In genomic region chr1:119713039-119713537, GRCh38 we compare ENCODE assay signal across 8 cellular contexts. TPM values are rescaled to one million over a fixed set of nuclear protein-coding genes. Genes with fewer than 3 reads are reported as not detected.
DNase-seq lines count a peak whose midpoint lies in the region; ATAC-seq and TF ChIP-seq lines count a peak whose summit lies in the region.

No MANE protein-coding gene starts in this region.

- no peak overlapping the region for H4K91ac ChIP-seq in neuronal stem cell (ENCODE audit: low read depth, low read length, poor library complexity)

- H3K27ac ChIP-seq in RWPE2 (ENCODE audit: poor library complexity, severe bottlenecking) (peak overlapping the region; percentile 49), neuronal stem cell (replicated peaks; ENCODE audit: low read length) (peak overlapping the region; percentile 84)

- no peak overlapping the region for H2BK12ac ChIP-seq in neuronal stem cell (ENCODE audit: low read length)

- H3K14ac ChIP-seq in neuronal stem cell (ENCODE audit: low read length), result no peak overlapping the region

- H2AK5ac ChIP-seq in neuronal stem cell (ENCODE audit: low read depth, low read length), result no peak overlapping the region

- in situ Hi-C loops in ACHN (cut with HindIII; ENCODE audit: low pct_ligation_motif_present, low pct_unique_long_range_greater_than_20kb, low sequenced_read_pairs), result no loop called here

- TF ChIP-seq CTCF in RWPE2 (IDR thresholded peaks at IDR 0.05; ENCODE audit: poor library complexity, severe bottlenecking) (no peak), epithelial cell of proximal tubule (conservative IDR thresholded peaks at IDR 0.05; ENCODE audit: low read depth, low read length) (no peak)

- no peak overlapping the region for H3K4ac ChIP-seq in neuronal stem cell (ENCODE audit: low read length)

- H3K4me3 ChIP-seq in RWPE2 (ENCODE audit: severe bottlenecking) (peak overlapping the region; percentile 92), epithelial cell of proximal tubule (ENCODE audit: low read depth, low read length) (peak overlapping the region; percentile 64), neuronal stem cell (ENCODE audit: low read length in 2 of 2) (peak overlapping the region; percentile 76 to 93)

- no peaks in the 10 kb centered on the region for H3K9me3 ChIP-seq in RWPE2 (ENCODE audit: severe bottlenecking)
- no peaks in the 10 kb centered on the region for H3K9me3 ChIP-seq in neuronal stem cell (replicated peaks in 1 of 2; ENCODE audit: control insufficient read depth in 2 of 2, insufficient read depth in 1 of 2, low read depth in 1 of 2, low read length in 2 of 2)

- no peak overlapping the region for H2BK120ac ChIP-seq in neuronal stem cell (ENCODE audit: low read depth, low read length)

- no CpG with 5 or more reads among the region's 15 CpGs for WGBS in neuronal stem cell (ENCODE audit: extremely low coverage in 2 of 2, insufficient read length in 2 of 2, insufficient replicate concordance in 1 of 2), 2 donors

- peak overlapping the region; percentile 50 for H3K9ac ChIP-seq in neuronal stem cell (ENCODE audit: low read depth, low read length, poor library complexity)

- peak; percentile 9; the same call in 1 of the 3 replicates for ATAC-seq in RWPE2 (ENCODE audit: low read depth)
- no peak for ATAC-seq in HG03139 (IDR thresholded peaks at IDR 0.05; ENCODE audit: unreplicated experiment)

- H2BK5ac ChIP-seq in neuronal stem cell (ENCODE audit: low read length), result no peak overlapping the region

- H3K36me3 ChIP-seq in RWPE2 (ENCODE audit: low read depth) (peaks cover 46% of the 10 kb centered on the region), neuronal stem cell (replicated peaks in 1 of 2; ENCODE audit: control insufficient read depth in 2 of 2, insufficient read depth in 2 of 2, low read length in 2 of 2) (peaks cover 0 to 17% of the 10 kb centered on the region in 2 donors)

- peak overlapping the region; percentile 90 for H2AFZ ChIP-seq in neuronal stem cell (ENCODE audit: low read length)

- peak overlapping the region; percentile 39 for H3K18ac ChIP-seq in neuronal stem cell (ENCODE audit: low read length)

- H3K79me1 ChIP-seq in neuronal stem cell (ENCODE audit: low read depth, low read length), result peaks cover 3% of the 10 kb centered on the region

- DNase-seq in SIG-M5 treated with dmso at 0.1 percent for 504 hours (lab: John Stamatoyannopoulos, UW; ENCODE audit: unreplicated experiment), result peak; percentile 62
- DNase-seq in SIG-M5 (lab: John Stamatoyannopoulos, UW), result no peak
- DNase-seq in RWPE2 (ENCODE audit: low spot score), result no peak
- DNase-seq in epithelial cell of proximal tubule (ENCODE audit: low read depth), result no peak
- peak; percentile 20 for DNase-seq in neuronal stem cell (ENCODE audit: low spot score)
- no peak for DNase-seq in ACHN
- no peak for DNase-seq in DMS153 (lab: John Stamatoyannopoulos, UW)

- H3K4me1 ChIP-seq in RWPE2 (ENCODE audit: insufficient read depth, poor library complexity, severe bottlenecking) (peaks cover 17% of the 10 kb centered on the region), neuronal stem cell (ENCODE audit: control insufficient read depth in 2 of 2, insufficient read depth in 1 of 2, low read depth in 1 of 2, low read length in 2 of 2) (peaks cover 9 to 23% of the 10 kb centered on the region in 2 donors)

- H3K27me3 ChIP-seq in RWPE2 (ENCODE audit: insufficient read depth, poor library complexity, severe bottlenecking), result no peaks in the 10 kb centered on the region
- peaks cover 0 to 14% (median 0%) of the 10 kb centered on the region in 3 experiments for H3K27me3 ChIP-seq in neuronal stem cell (ENCODE audit: control insufficient read depth in 3 of 3, insufficient read depth in 3 of 3, low read depth in 1 of 3, low read length in 3 of 3)

- no peak overlapping the region for H3K23ac ChIP-seq in neuronal stem cell (ENCODE audit: low read depth, low read length, poor library complexity)

- no peak overlapping the region for H4K8ac ChIP-seq in neuronal stem cell (ENCODE audit: low read depth, low read length)

- H2BK15ac ChIP-seq in neuronal stem cell (ENCODE audit: low read length), result no peak overlapping the region

- H3K4me2 ChIP-seq in neuronal stem cell (ENCODE audit: insufficient read depth, low read length, poor library complexity, severe bottlenecking), result peak overlapping the region; percentile 75

RNA-seq across cellular contexts. Expression of gene PHGDH, which starts 1.4 kb away (rescaled TPM):
- 146 and 204 TPM in 2 replicates for total RNA-seq in epithelial cell of proximal tubule
- polyA plus RNA-seq in neuronal stem cell (2013, experiment 1 of 2), result 124 TPM
- polyA plus RNA-seq in neuronal stem cell (2013, experiment 2 of 2), result 118 TPM

RNA-seq across cellular contexts. Expression of gene HMGCS2, which starts 55.6 kb away (rescaled TPM):
- not detected in 2 replicates for total RNA-seq in epithelial cell of proximal tubule
- polyA plus RNA-seq in neuronal stem cell (2013, experiment 1 of 2), result 0.06 TPM
- polyA plus RNA-seq in neuronal stem cell (2013, experiment 2 of 2), result 0.14 TPM

Comparison
In these comparisons a context has a peak if more than half of its experiments do, and no peak if none do; other contexts are left out.
1. DNase-seq: peak in SIG-M5 treated with dmso at 0.1 percent for 504 hours (single experiment) and neuronal stem cell (single experiment); none in SIG-M5 (single experiment), RWPE2 (single experiment), epithelial cell of proximal tubule (single experiment), ACHN (single experiment) and DMS153 (single experiment).
2. Peak in every context shown above with its lines, with median percentiles within 50 percentile points of each other: H3K4me3 ChIP-seq.